In genomic region chr12:48189331-48190125, GRCh38 we compare ENCODE assay signal across 8 cellular contexts. TPM values are rescaled to one million over a fixed set of nuclear protein-coding genes. Genes with fewer than 3 reads are reported as not detected.
DNase-seq lines count a peak whose midpoint lies in the region; ATAC-seq and TF ChIP-seq lines count a peak whose summit lies in the region.

No MANE protein-coding gene starts in this region.

- H4K20me1 ChIP-seq in smooth muscle cell (ENCODE audit: low read depth): peaks cover 11% of the 10 kb centered on the region

- intact Hi-C loops in CD8-positive, alpha-beta T cell (cut with DNase I, micrococcal nuclease): loop anchor here (2.0 to 10.0 kb wide), 3 partner anchors 105 to 495 kb away; partner anchors contain the start of gene KANSL2 (in 1 of the 2)

- H2AFZ ChIP-seq in smooth muscle cell (ENCODE audit: low read depth): no peak overlapping the region

- in situ Hi-C loops in astrocyte of the cerebellum (cut with HindIII; ENCODE audit: low sequenced_read_pairs): no loop called here

- POLR2A ChIA-PET in CD8-positive, alpha-beta T cell (lab: Charles Lee): interaction anchor here (1.7 kb wide), 1 partner anchor 32 kb away, joined by 3 read pairs; the partner anchor contains the start of gene ASB8

- H3K4me1 ChIP-seq in CD8-positive, alpha-beta T cell (ENCODE audit: insufficient read depth, low read length): peaks cover under 1% of the 10 kb centered on the region
- H3K4me1 ChIP-seq in smooth muscle cell (ENCODE audit: low read depth): peaks cover 6% of the 10 kb centered on the region

- no peaks in the 10 kb centered on the region for H3K36me3 ChIP-seq in CD8-positive, alpha-beta T cell (ENCODE audit: insufficient read depth, low read length)
- no peaks in the 10 kb centered on the region for H3K36me3 ChIP-seq in smooth muscle cell (ENCODE audit: low read depth)

- no peaks in the 10 kb centered on the region for H3K36me3 Mint-ChIP-seq in CD8-positive, alpha-beta T cell

- no peak overlapping the region for H3K27ac ChIP-seq in CD8-positive, alpha-beta T cell (ENCODE audit: low read depth, low read length)
- H3K27ac ChIP-seq in smooth muscle cell (ENCODE audit: low read depth): peak overlapping the region; percentile 45

- H3K9me3 ChIP-seq in CD8-positive, alpha-beta T cell (ENCODE audit: low read length): no peaks in the 10 kb centered on the region
- H3K9me3 ChIP-seq in smooth muscle cell (replicated peaks; ENCODE audit: low read depth): no peaks in the 10 kb centered on the region

- no peak overlapping the region for H3K4me3 Mint-ChIP-seq in CD8-positive, alpha-beta T cell

- DNase-seq in CD8-positive, alpha-beta T cell: peak; percentile 43 to 75 (median 64)
- DNase-seq in NCI-H1105 treated with DMSO at 0.1 percent for 48 hours (lab: John Stamatoyannopoulos, UW) (peak; percentile 68), T-helper 9 cell (peak; percentile 57), astrocyte of the cerebellum (ENCODE audit: low read depth) (peak; percentile 62), hippocampal formation (lab: John Stamatoyannopoulos, UW) (peak; percentile 45 to 76), smooth muscle cell (lab: John Stamatoyannopoulos, UW; ENCODE audit: unreplicated experiment) (peak; percentile 31)

- ATAC-seq in CD8-positive, alpha-beta T cell: peak; percentile 94
- peak; percentile 64 for ATAC-seq in GM21390 (IDR thresholded peaks at IDR 0.05; ENCODE audit: unreplicated experiment)
- no peak for ATAC-seq in HG03025 (IDR thresholded peaks at IDR 0.05; ENCODE audit: low FRiP score, unreplicated experiment)

- peaks cover 2% of the 10 kb centered on the region for H3K4me1 Mint-ChIP-seq in CD8-positive, alpha-beta T cell (ENCODE audit: low read depth)

- no peak overlapping the region for H3K9ac ChIP-seq in smooth muscle cell (ENCODE audit: low read depth)

- peaks cover 30% of the 10 kb centered on the region for H3K27me3 Mint-ChIP-seq in CD8-positive, alpha-beta T cell (ENCODE audit: low read depth)

- H3K27me3 ChIP-seq in CD8-positive, alpha-beta T cell (ENCODE audit: insufficient read depth, low read length): peaks cover 2% of the 10 kb centered on the region
- H3K27me3 ChIP-seq in smooth muscle cell (ENCODE audit: low read depth): no peaks in the 10 kb centered on the region

- peak overlapping the region; percentile 90 for H3K4me2 ChIP-seq in smooth muscle cell

- CTCF ChIA-PET in CD8-positive, alpha-beta T cell (lab: Charles Lee): interaction anchor here (0.8 to 8.8 kb wide), 24 partner anchors 11 to 428 kb away, joined by 3 to 95 read pairs (median 4); partner anchors contain the start of genes ASB8, OR10AD1 and TMEM106C

- H3F3A ChIP-seq in smooth muscle cell (ENCODE audit: low read depth): peaks cover 25% of the 10 kb centered on the region

- 43% methylated on average over 6 of the region's 6 CpGs for WGBS in smooth muscle cell (ENCODE audit: low lambda C conversion rate)

- H3K27ac Mint-ChIP-seq in CD8-positive, alpha-beta T cell: no peak overlapping the region

- H3K4me3 ChIP-seq in CD8-positive, alpha-beta T cell (ENCODE audit: low read depth, low read length): no peak overlapping the region
- H3K4me3 ChIP-seq in astrocyte of the cerebellum (ENCODE audit: low read depth, low read length) (no peak overlapping the region), smooth muscle cell (no peak overlapping the region)

- peaks cover 31% of the 10 kb centered on the region for H3K79me2 ChIP-seq in smooth muscle cell (ENCODE audit: low read depth)

- no peaks in the 10 kb centered on the region for H3K9me3 Mint-ChIP-seq in CD8-positive, alpha-beta T cell

- TF ChIP-seq CTCF in CD8-positive, alpha-beta T cell (IDR thresholded peaks at IDR 0.05): peak; percentile 88
- TF ChIP-seq CTCF in astrocyte of the cerebellum (IDR thresholded peaks at IDR 0.05; ENCODE audit: low read depth, low read length, missing control alignments): peak; percentile 88
- peak; percentile 82 for TF ChIP-seq CTCF in smooth muscle cell (IDR thresholded peaks at IDR 0.05; ENCODE audit: borderline replicate concordance, insufficient read depth, poor library complexity, severe bottlenecking)

RNA-seq across cellular contexts. Expression of gene CCDC184, which starts 6.1 kb away (rescaled TPM):
- total RNA-seq in CD8-positive, alpha-beta T cell: 1 to 10 TPM in 1 of 2 experiments, under 1 TPM in 1; 0.90 to 1.3 TPM
- 23.7 and 36.6 TPM in 2 replicates for total RNA-seq in smooth muscle cell
- polyA plus RNA-seq in smooth muscle cell: 56.1 and 74.1 TPM in 2 replicates

RNA-seq across cellular contexts. Expression of gene OR10AD1, which starts 13.6 kb away (rescaled TPM):
- total RNA-seq in CD8-positive, alpha-beta T cell: not detected
- not detected in 2 replicates for total RNA-seq in smooth muscle cell
- not detected in 2 replicates for polyA plus RNA-seq in smooth muscle cell

RNA-seq across cellular contexts. Expression of gene ASB8, which starts 32.2 kb away (rescaled TPM):
- total RNA-seq in CD8-positive, alpha-beta T cell: 10 to 100 TPM; 54.7 to 55.6 TPM
- 26.9 and 31.1 TPM in 2 replicates for total RNA-seq in smooth muscle cell
- 18.0 and 25.4 TPM in 2 replicates for polyA plus RNA-seq in smooth muscle cell

Comparison
In these comparisons a context has a peak if more than half of its experiments do, and no peak if none do; other contexts are left out.
1. RNA of gene CCDC184, which starts 6.1 kb away (total RNA-seq): 23.7 to 36.6 TPM in smooth muscle cell; 0.90 to 1.3 TPM in CD8-positive, alpha-beta T cell; every median in the first group is over 10 times any median in the second.
2. Peak in every context shown above with its lines, with median percentiles within 50 percentile points of each other: DNase-seq and CTCF ChIP-seq.